Comparison of ENCODE assay signal across 8 cellular contexts in genomic region chr5:181222630-181223040, GRCh38. TPM values are rescaled to one million over a fixed set of nuclear protein-coding genes. Genes with fewer than 3 reads are reported as not detected.
A peak's percentile ranks its signal among the peaks of the same experiment; 100 is the strongest.
DNase-seq lines count a peak whose midpoint lies in the region; ATAC-seq lines count a peak whose summit lies in the region.

No MANE protein-coding gene starts in this region.

- peaks cover 5% of the 10 kb centered on the region for H3K27me3 Mint-ChIP-seq in activated CD4-positive, alpha-beta T cell treated with anti-CD3 and anti-CD28 coated beads, Interleukin-2, amount 10 ng/mL, durations not matched to agents 24 days and 14 days
- H3K27me3 Mint-ChIP-seq in activated T-helper 17 cell treated with anti-CD3 and anti-CD28 coated beads, Interleukin-2, amount 50 U/mL, for 72 hours, result no peaks in the 10 kb centered on the region

- H3K36me3 ChIP-seq in iPS-15b (ENCODE audit: control insufficient read depth, insufficient read depth, low read length) (peaks cover 2% of the 10 kb centered on the region), stomach smooth muscle (ENCODE audit: control insufficient read depth in 2 of 2, insufficient read depth in 2 of 2, low read length in 2 of 2) (no peaks in the 10 kb centered on the region)

- ATAC-seq in activated T-helper 17 cell treated with anti-CD3 and anti-CD28 coated beads, Interleukin-2, amount 50 U/mL, for 72 hours (replicated peaks), result no peak
- ATAC-seq in GM21529 (IDR thresholded peaks at IDR 0.05; ENCODE audit: unreplicated experiment), result no peak

- peak overlapping the region; percentile 99 for H3K27ac Mint-ChIP-seq in activated CD4-positive, alpha-beta T cell treated with anti-CD3 and anti-CD28 coated beads, Interleukin-2, amount 10 ng/mL, durations not matched to agents 24 days and 14 days
- peak overlapping the region; percentile 100 for H3K27ac Mint-ChIP-seq in activated T-helper 17 cell treated with anti-CD3 and anti-CD28 coated beads, Interleukin-2, amount 50 U/mL, for 72 hours

- H3K36me3 Mint-ChIP-seq in activated CD4-positive, alpha-beta T cell treated with anti-CD3 and anti-CD28 coated beads, Interleukin-2, amount 10 ng/mL, durations not matched to agents 24 days and 14 days (ENCODE audit: low read depth), result peaks cover 19% of the 10 kb centered on the region
- peaks cover 58% of the 10 kb centered on the region for H3K36me3 Mint-ChIP-seq in activated T-helper 17 cell treated with anti-CD3 and anti-CD28 coated beads, Interleukin-2, amount 50 U/mL, for 72 hours (ENCODE audit: low read depth)

- peaks cover 4% of the 10 kb centered on the region for H3K27me3 ChIP-seq in iPS-15b (ENCODE audit: control insufficient read depth, insufficient read depth, low read length)
- no peaks in the 10 kb centered on the region for H3K27me3 ChIP-seq in stomach smooth muscle (ENCODE audit: control insufficient read depth in 1 of 2, insufficient read depth in 2 of 2, low read length in 2 of 2)

- H3K4me3 ChIP-seq in iPS-15b (ENCODE audit: low read depth, low read length) (peak overlapping the region; percentile 96), stomach smooth muscle (ENCODE audit: low read length in 2 of 2) (peak overlapping the region; percentile 92 to 93)

- H3K27ac ChIP-seq in stomach smooth muscle (ENCODE audit: low read length), result peak overlapping the region; percentile 93

- intact Hi-C loops in activated CD4-positive, alpha-beta T cell treated with anti-CD3 and anti-CD28 coated beads, Interleukin-2, amount 10 ng/mL, durations not matched to agents 24 days and 14 days (cut with micrococcal nuclease), result loop anchor here (1.0 to 2.0 kb wide), 7 partner anchors 15 to 420 kb away; partner anchors contain the start of genes MGAT1, RACK1 and TRIM52

- H3K4me1 ChIP-seq in iPS-15b (ENCODE audit: control insufficient read depth, insufficient read depth, low read length) (no peaks in the 10 kb centered on the region), stomach smooth muscle (ENCODE audit: control insufficient read depth, insufficient read depth, low read length) (peaks cover 26% of the 10 kb centered on the region)

- H3K9me3 Mint-ChIP-seq in activated CD4-positive, alpha-beta T cell treated with anti-CD3 and anti-CD28 coated beads, Interleukin-2, amount 10 ng/mL, durations not matched to agents 24 days and 14 days, result peaks cover 5% of the 10 kb centered on the region
- H3K9me3 Mint-ChIP-seq in activated T-helper 17 cell treated with anti-CD3 and anti-CD28 coated beads, Interleukin-2, amount 50 U/mL, for 72 hours, result no peaks in the 10 kb centered on the region

- H3K9me3 ChIP-seq in iPS-15b (ENCODE audit: control insufficient read depth, insufficient read depth, low read length) (no peaks in the 10 kb centered on the region), stomach smooth muscle (ENCODE audit: control insufficient read depth in 2 of 2, low read length in 2 of 2) (no peaks in the 10 kb centered on the region)

- peak overlapping the region; percentile 98 for H3K4me3 Mint-ChIP-seq in activated CD4-positive, alpha-beta T cell treated with anti-CD3 and anti-CD28 coated beads, Interleukin-2, amount 10 ng/mL, durations not matched to agents 24 days and 14 days
- H3K4me3 Mint-ChIP-seq in activated T-helper 17 cell treated with anti-CD3 and anti-CD28 coated beads, Interleukin-2, amount 50 U/mL, for 72 hours, result peak overlapping the region; percentile 87

- DNase-seq in activated CD4-positive, alpha-beta T cell treated with anti-CD3 and anti-CD28 coated beads, Interleukin-2, amount 10 ng/mL, durations not matched to agents 24 days and 14 days, result no peak
- DNase-seq in activated CD4-positive, alpha-beta T cell treated with anti-CD3 and anti-CD28 coated beads, Interleukin-2, amount 50 U/mL, for 4 hours, result no peak
- DNase-seq in NCI-H2081 treated with DMSO at 0.1 percent for 48 hours (lab: John Stamatoyannopoulos, UW), result no peak
- no peak for DNase-seq in hippocampal formation (lab: John Stamatoyannopoulos, UW)

- peak overlapping the region; percentile 49 for H3K9ac ChIP-seq in iPS-15b (ENCODE audit: low read depth, low read length)
- H3K9ac ChIP-seq in stomach smooth muscle (ENCODE audit: low read length in 2 of 2), result peak overlapping the region; percentile 84 to 87

- peaks cover 58% of the 10 kb centered on the region for H3K4me1 Mint-ChIP-seq in activated CD4-positive, alpha-beta T cell treated with anti-CD3 and anti-CD28 coated beads, Interleukin-2, amount 10 ng/mL, durations not matched to agents 24 days and 14 days
- peaks cover 44% of the 10 kb centered on the region for H3K4me1 Mint-ChIP-seq in activated T-helper 17 cell treated with anti-CD3 and anti-CD28 coated beads, Interleukin-2, amount 50 U/mL, for 72 hours

RNA-seq across cellular contexts. Expression of gene TRIM41, which starts 0.4 kb away (rescaled TPM):
- total RNA-seq in activated CD4-positive, alpha-beta T cell treated with anti-CD3 and anti-CD28 coated beads, Interleukin-2, amount 10 ng/mL, durations not matched to agents 24 days and 14 days, result 31.6 and 35.2 TPM in 2 replicates
- 10 to 100 TPM; 27.1 to 30.8 TPM for total RNA-seq in activated T-helper 17 cell treated with anti-CD3 and anti-CD28 coated beads, Interleukin-2, amount 50 U/mL, for 72 hours

RNA-seq across cellular contexts. Expression of gene TRIM7, which starts 17.6 kb away (rescaled TPM):
- total RNA-seq in activated CD4-positive, alpha-beta T cell treated with anti-CD3 and anti-CD28 coated beads, Interleukin-2, amount 10 ng/mL, durations not matched to agents 24 days and 14 days, result 2.7 TPM in 2 replicates
- total RNA-seq in activated T-helper 17 cell treated with anti-CD3 and anti-CD28 coated beads, Interleukin-2, amount 50 U/mL, for 72 hours, result 1 to 10 TPM; 2.7 to 5.9 TPM

RNA-seq across cellular contexts. Expression of gene RACK1, which starts 21.1 kb away (rescaled TPM):
- 2,172 and 2,196 TPM in 2 replicates for total RNA-seq in activated CD4-positive, alpha-beta T cell treated with anti-CD3 and anti-CD28 coated beads, Interleukin-2, amount 10 ng/mL, durations not matched to agents 24 days and 14 days
- total RNA-seq in activated T-helper 17 cell treated with anti-CD3 and anti-CD28 coated beads, Interleukin-2, amount 50 U/mL, for 72 hours, result 1,000 to 10,000 TPM; 2,150 to 2,706 TPM

RNA-seq across cellular contexts. Expression of gene TRIM52, which starts 38.3 kb away (rescaled TPM):
- total RNA-seq in activated CD4-positive, alpha-beta T cell treated with anti-CD3 and anti-CD28 coated beads, Interleukin-2, amount 10 ng/mL, durations not matched to agents 24 days and 14 days, result 15.7 and 16.8 TPM in 2 replicates
- total RNA-seq in activated T-helper 17 cell treated with anti-CD3 and anti-CD28 coated beads, Interleukin-2, amount 50 U/mL, for 72 hours, result 10 to 100 TPM; 14.3 to 19.4 TPM
